Comparison of ENCODE assay signal across 1 cellular context in genomic region chr5:171975877-171976667, GRCh38.
TF ChIP-seq lines count a peak whose summit lies in the region.

No MANE protein-coding gene starts in this region.

TF ChIP-seq in GM23338, 12 proteins besides CTCF, POLR2A, EP300 and RAD21 (continued from another document):
- TF ChIP-seq ZNF462 (CRISPR knock-in tag; IDR thresholded peaks at IDR 0.05), result no peak
